In the genomic region with DNA sequence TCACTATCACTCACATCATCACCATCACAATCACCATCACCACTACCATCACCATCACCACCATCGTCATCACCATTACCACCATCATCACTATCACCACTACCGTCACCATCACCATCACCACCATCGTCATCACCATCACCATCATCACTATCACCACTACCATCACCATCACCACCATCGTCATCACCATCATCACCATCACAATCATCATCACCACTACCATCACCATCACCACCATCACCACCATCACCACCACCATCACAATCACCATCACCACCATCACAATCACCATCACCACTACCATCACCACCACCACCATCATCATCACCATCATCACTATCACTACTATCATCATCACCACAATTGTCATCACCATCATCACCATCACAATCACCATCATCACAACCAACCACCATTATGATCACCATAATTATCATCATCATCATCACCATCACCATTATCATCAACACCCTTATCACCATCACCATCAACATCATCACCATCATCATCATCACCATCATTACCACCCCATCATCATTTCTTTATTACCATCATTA, we compare ENCODE assay signal across 1 cellular context.
TF ChIP-seq lines count a peak whose summit lies in the region.

No MANE protein-coding gene starts in this region.

TF ChIP-seq in HEK293, 187 proteins besides CTCF, POLR2A, EP300 and RAD21 (continues in another document):
- TF ChIP-seq ZNF280C (tag by site-specific recombination; IDR thresholded peaks at IDR 0.05): 0 out of 2 replicates have a peak, but pooled peaks have one; percentile 7
- no peak for TF ChIP-seq ZNF274 (IDR thresholded peaks at IDR 0.05; ENCODE audit: low read length)
- TF ChIP-seq ZNF274 (tag by site-specific recombination; IDR thresholded peaks at IDR 0.05; ENCODE audit: borderline replicate concordance): 0 out of 2 replicates have a peak, but pooled peaks have one; percentile 42
- no peak for TF ChIP-seq ZNF843 (tag by site-specific recombination; IDR thresholded peaks at IDR 0.05)
- TF ChIP-seq ZNF433 (tag by site-specific recombination; IDR thresholded peaks at IDR 0.05; ENCODE audit: low read depth): no peak
- TF ChIP-seq ZFP3 (tag by site-specific recombination; IDR thresholded peaks at IDR 0.05; ENCODE audit: low read depth): no peak
- no peak for TF ChIP-seq SP2 (tag by site-specific recombination; IDR thresholded peaks at IDR 0.05)
- TF ChIP-seq ZNF24 (tag by site-specific recombination; IDR thresholded peaks at IDR 0.05): no peak
- no peak for TF ChIP-seq ZNF48 (tag by site-specific recombination; IDR thresholded peaks at IDR 0.05)
- no peak for TF ChIP-seq ZBTB20 (tag by site-specific recombination; IDR thresholded peaks at IDR 0.05)
- TF ChIP-seq SP7 (tag by site-specific recombination; IDR thresholded peaks at IDR 0.05): no peak
- no peak for TF ChIP-seq ZSCAN30 (tag by site-specific recombination; IDR thresholded peaks at IDR 0.05)
- no peak for TF ChIP-seq OVOL3 (tag by site-specific recombination; IDR thresholded peaks at IDR 0.05)
- TF ChIP-seq SCRT2 (tag by site-specific recombination; IDR thresholded peaks at IDR 0.05): no peak
- 0 out of 2 replicates have a peak, but pooled peaks have one; percentile 8 for TF ChIP-seq ZNF837 (tag by site-specific recombination; IDR thresholded peaks at IDR 0.05)
- peak; percentile 10; the same call in 1 of the 2 replicates for TF ChIP-seq ZNF239 (tag by site-specific recombination; IDR thresholded peaks at IDR 0.05)
- TF ChIP-seq PATZ1 (tag by site-specific recombination; IDR thresholded peaks at IDR 0.05): no peak
- TF ChIP-seq, protein P1, sequence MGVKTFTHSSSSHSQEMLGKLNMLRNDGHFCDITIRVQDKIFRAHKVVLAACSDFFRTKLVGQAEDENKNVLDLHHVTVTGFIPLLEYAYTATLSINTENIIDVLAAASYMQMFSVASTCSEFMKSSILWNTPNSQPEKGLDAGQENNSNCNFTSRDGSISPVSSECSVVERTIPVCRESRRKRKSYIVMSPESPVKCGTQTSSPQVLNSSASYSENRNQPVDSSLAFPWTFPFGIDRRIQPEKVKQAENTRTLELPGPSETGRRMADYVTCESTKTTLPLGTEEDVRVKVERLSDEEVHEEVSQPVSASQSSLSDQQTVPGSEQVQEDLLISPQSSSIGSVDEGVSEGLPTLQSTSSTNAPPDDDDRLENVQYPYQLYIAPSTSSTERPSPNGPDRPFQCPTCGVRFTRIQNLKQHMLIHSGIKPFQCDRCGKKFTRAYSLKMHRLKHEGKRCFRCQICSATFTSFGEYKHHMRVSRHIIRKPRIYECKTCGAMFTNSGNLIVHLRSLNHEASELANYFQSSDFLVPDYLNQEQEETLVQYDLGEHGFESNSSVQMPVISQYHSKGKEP (tag by site-specific recombination; IDR thresholded peaks at IDR 0.05): no peak
- TF ChIP-seq, protein P2, sequence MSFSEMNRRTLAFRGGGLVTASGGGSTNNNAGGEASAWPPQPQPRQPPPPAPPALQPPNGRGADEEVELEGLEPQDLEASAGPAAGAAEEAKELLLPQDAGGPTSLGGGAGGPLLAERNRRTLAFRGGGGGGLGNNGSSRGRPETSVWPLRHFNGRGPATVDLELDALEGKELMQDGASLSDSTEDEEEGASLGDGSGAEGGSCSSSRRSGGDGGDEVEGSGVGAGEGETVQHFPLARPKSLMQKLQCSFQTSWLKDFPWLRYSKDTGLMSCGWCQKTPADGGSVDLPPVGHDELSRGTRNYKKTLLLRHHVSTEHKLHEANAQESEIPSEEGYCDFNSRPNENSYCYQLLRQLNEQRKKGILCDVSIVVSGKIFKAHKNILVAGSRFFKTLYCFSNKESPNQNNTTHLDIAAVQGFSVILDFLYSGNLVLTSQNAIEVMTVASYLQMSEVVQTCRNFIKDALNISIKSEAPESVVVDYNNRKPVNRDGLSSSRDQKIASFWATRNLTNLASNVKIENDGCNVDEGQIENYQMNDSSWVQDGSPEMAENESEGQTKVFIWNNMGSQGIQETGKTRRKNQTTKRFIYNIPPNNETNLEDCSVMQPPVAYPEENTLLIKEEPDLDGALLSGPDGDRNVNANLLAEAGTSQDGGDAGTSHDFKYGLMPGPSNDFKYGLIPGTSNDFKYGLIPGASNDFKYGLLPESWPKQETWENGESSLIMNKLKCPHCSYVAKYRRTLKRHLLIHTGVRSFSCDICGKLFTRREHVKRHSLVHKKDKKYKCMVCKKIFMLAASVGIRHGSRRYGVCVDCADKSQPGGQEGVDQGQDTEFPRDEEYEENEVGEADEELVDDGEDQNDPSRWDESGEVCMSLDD (tag by site-specific recombination; IDR thresholded peaks at IDR 0.05): no peak
- TF ChIP-seq YY2 (tag by site-specific recombination; IDR thresholded peaks at IDR 0.05): no peak
- no peak for TF ChIP-seq TCF7L2 (IDR thresholded peaks at IDR 0.05; ENCODE audit: borderline replicate concordance, low read depth, low read length)
- TF ChIP-seq HOXD13 (CRISPR knock-in tag; IDR thresholded peaks at IDR 0.05; ENCODE audit: borderline replicate concordance): no peak
- TF ChIP-seq ZNF544 (tag by site-specific recombination; IDR thresholded peaks at IDR 0.05): no peak
- no peak for TF ChIP-seq ZSCAN16 (tag by site-specific recombination; IDR thresholded peaks at IDR 0.05)
- peak; percentile 61; the same call in 1 of the 2 replicates for TF ChIP-seq ZNF114 (tag by site-specific recombination; IDR thresholded peaks at IDR 0.05)
- no peak for TF ChIP-seq YY1 (tag by site-specific recombination; IDR thresholded peaks at IDR 0.05)
- no peak for TF ChIP-seq ZBTB8A (tag by site-specific recombination; IDR thresholded peaks at IDR 0.05)
- TF ChIP-seq ZNF311 (tag by site-specific recombination; IDR thresholded peaks at IDR 0.05; ENCODE audit: borderline replicate concordance): peak; percentile 88; the same call in 1 of the 2 replicates
- no peak for TF ChIP-seq ZNF677 (tag by site-specific recombination; IDR thresholded peaks at IDR 0.05)
- TF ChIP-seq MZF1 (tag by site-specific recombination; IDR thresholded peaks at IDR 0.05; ENCODE audit: borderline replicate concordance): no peak
- TF ChIP-seq, protein P3, sequence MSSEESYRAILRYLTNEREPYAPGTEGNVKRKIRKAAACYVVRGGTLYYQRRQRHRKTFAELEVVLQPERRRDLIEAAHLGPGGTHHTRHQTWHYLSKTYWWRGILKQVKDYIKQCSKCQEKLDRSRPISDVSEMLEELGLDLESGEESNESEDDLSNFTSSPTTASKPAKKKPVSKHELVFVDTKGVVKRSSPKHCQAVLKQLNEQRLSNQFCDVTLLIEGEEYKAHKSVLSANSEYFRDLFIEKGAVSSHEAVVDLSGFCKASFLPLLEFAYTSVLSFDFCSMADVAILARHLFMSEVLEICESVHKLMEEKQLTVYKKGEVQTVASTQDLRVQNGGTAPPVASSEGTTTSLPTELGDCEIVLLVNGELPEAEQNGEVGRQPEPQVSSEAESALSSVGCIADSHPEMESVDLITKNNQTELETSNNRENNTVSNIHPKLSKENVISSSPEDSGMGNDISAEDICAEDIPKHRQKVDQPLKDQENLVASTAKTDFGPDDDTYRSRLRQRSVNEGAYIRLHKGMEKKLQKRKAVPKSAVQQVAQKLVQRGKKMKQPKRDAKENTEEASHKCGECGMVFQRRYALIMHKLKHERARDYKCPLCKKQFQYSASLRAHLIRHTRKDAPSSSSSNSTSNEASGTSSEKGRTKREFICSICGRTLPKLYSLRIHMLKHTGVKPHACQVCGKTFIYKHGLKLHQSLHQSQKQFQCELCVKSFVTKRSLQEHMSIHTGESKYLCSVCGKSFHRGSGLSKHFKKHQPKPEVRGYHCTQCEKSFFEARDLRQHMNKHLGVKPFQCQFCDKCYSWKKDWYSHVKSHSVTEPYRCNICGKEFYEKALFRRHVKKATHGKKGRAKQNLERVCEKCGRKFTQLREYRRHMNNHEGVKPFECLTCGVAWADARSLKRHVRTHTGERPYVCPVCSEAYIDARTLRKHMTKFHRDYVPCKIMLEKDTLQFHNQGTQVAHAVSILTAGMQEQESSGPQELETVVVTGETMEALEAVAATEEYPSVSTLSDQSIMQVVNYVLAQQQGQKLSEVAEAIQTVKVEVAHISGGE (tag by site-specific recombination; conservative IDR thresholded peaks at IDR 0.05; ENCODE audit: low read depth): no peak
- TF ChIP-seq ZNF623 (tag by site-specific recombination; IDR thresholded peaks at IDR 0.05): no peak
- peak; percentile 6; the same call in 1 of the 2 replicates for TF ChIP-seq ZNF707 (tag by site-specific recombination; IDR thresholded peaks at IDR 0.05)
- no peak for TF ChIP-seq ZNF473 (tag by site-specific recombination; IDR thresholded peaks at IDR 0.05)
- TF ChIP-seq ZNF175 (tag by site-specific recombination; IDR thresholded peaks at IDR 0.05): no peak
- no peak for TF ChIP-seq ZNF514 (tag by site-specific recombination; IDR thresholded peaks at IDR 0.05)
- TF ChIP-seq KLF8 (tag by site-specific recombination; IDR thresholded peaks at IDR 0.05): no peak
- TF ChIP-seq, protein P4, sequence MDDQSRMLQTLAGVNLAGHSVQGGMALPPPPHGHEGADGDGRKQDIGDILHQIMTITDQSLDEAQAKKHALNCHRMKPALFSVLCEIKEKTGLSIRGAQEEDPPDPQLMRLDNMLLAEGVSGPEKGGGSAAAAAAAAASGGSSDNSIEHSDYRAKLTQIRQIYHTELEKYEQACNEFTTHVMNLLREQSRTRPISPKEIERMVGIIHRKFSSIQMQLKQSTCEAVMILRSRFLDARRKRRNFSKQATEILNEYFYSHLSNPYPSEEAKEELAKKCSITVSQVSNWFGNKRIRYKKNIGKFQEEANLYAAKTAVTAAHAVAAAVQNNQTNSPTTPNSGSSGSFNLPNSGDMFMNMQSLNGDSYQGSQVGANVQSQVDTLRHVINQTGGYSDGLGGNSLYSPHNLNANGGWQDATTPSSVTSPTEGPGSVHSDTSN (CRISPR knock-in tag; IDR thresholded peaks at IDR 0.05): no peak
- no peak for TF ChIP-seq ZNF501 (tag by site-specific recombination; IDR thresholded peaks at IDR 0.05)
- no peak for TF ChIP-seq ZNF366 (tag by site-specific recombination; conservative IDR thresholded peaks at IDR 0.05)
- TF ChIP-seq EGR2 (tag by site-specific recombination; IDR thresholded peaks at IDR 0.05; ENCODE audit: low read depth): no peak
- TF ChIP-seq ZNF621 (tag by site-specific recombination; IDR thresholded peaks at IDR 0.05): no peak
- no peak for TF ChIP-seq BCL6B (tag by site-specific recombination; IDR thresholded peaks at IDR 0.05)
- no peak for TF ChIP-seq ZNF555 (tag by site-specific recombination; conservative IDR thresholded peaks at IDR 0.05)
- TF ChIP-seq ZNF423 (tag by site-specific recombination; IDR thresholded peaks at IDR 0.05): no peak
- TF ChIP-seq, protein P5, sequence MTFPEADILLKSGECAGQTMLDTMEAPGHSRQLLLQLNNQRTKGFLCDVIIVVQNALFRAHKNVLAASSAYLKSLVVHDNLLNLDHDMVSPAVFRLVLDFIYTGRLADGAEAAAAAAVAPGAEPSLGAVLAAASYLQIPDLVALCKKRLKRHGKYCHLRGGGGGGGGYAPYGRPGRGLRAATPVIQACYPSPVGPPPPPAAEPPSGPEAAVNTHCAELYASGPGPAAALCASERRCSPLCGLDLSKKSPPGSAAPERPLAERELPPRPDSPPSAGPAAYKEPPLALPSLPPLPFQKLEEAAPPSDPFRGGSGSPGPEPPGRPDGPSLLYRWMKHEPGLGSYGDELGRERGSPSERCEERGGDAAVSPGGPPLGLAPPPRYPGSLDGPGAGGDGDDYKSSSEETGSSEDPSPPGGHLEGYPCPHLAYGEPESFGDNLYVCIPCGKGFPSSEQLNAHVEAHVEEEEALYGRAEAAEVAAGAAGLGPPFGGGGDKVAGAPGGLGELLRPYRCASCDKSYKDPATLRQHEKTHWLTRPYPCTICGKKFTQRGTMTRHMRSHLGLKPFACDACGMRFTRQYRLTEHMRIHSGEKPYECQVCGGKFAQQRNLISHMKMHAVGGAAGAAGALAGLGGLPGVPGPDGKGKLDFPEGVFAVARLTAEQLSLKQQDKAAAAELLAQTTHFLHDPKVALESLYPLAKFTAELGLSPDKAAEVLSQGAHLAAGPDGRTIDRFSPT (tag by site-specific recombination; IDR thresholded peaks at IDR 0.05): no peak
- no peak; the same call in 1 of the 2 replicates for TF ChIP-seq ZNF670 (tag by site-specific recombination; IDR thresholded peaks at IDR 0.05; ENCODE audit: low read depth)
- TF ChIP-seq ZNF580 (tag by site-specific recombination; IDR thresholded peaks at IDR 0.05): no peak
